In genomic region chr19:29084266-29084665, GRCh38 we compare ENCODE assay signal across 11 cellular contexts.
DNase-seq lines count a peak whose midpoint lies in the region; ATAC-seq, FAIRE-seq and TF ChIP-seq lines count a peak whose summit lies in the region.
"Had no signal": no experiment of that assay in that cellular context is flagged by ENCODE, and none has a peak within 500 bp of the region (broad histone marks: within the 10 kb centered on the region; RNA-seq: fewer than 3 reads in every experiment).

No MANE protein-coding gene starts in this region.

- no peaks in the 10 kb centered on the region for H3K9me3 ChIP-seq in thyroid gland
- H3K9me3 ChIP-seq: gastrocnemius medialis had no signal

- peaks cover 3% of the 10 kb centered on the region; the same call in 2 of the 3 replicates for H3K36me3 Mint-ChIP-seq in GM23338 (ENCODE audit: low read depth)

- no peaks in the 10 kb centered on the region for H4K20me1 ChIP-seq in GM23338 (replicated peaks; ENCODE audit: insufficient read depth)

- no peaks in the 10 kb centered on the region for H3K79me2 ChIP-seq in GM23338 (replicated peaks; ENCODE audit: insufficient read depth)

- H3K9me2 ChIP-seq in GM23338 (ENCODE audit: insufficient read depth) = peaks cover 4% of the 10 kb centered on the region; the same call in 1 of the 2 replicates

- no peak overlapping the region for H3K27ac Mint-ChIP-seq in GM23338

- intact Hi-C loops in thyroid gland (cut with DNase I) = no loop called here

- H3F3A ChIP-seq in GM23338 (replicated peaks; ENCODE audit: low read depth) = no peaks in the 10 kb centered on the region

- no peak overlapping the region for H3K4me3 Mint-ChIP-seq in GM23338
- H3K4me3 Mint-ChIP-seq: central memory CD8-positive, alpha-beta T cell had no signal

- H3K4me3 ChIP-seq in GM23338 = no peak overlapping the region
- no peak overlapping the region for H3K4me3 ChIP-seq in thyroid gland (replicated peaks in 1 of 3)
- H3K4me3 ChIP-seq: gastrocnemius medialis had no signal

- no peaks in the 10 kb centered on the region for H3K36me3 ChIP-seq in GM23338 (ENCODE audit: insufficient read depth)
- H3K36me3 ChIP-seq in thyroid gland = no peaks in the 10 kb centered on the region
- H3K36me3 ChIP-seq: gastrocnemius medialis had no signal

- H3K27me3 ChIP-seq in GM23338 (ENCODE audit: insufficient read depth) = no peaks in the 10 kb centered on the region
- no peaks in the 10 kb centered on the region for H3K27me3 ChIP-seq in thyroid gland

- no peak for TF ChIP-seq POLR2A in thyroid gland (IDR thresholded peaks at IDR 0.05)
- TF ChIP-seq POLR2A in GM12891 (IDR thresholded peaks at IDR 0.05; ENCODE audit: low read depth, low read length) = no peak

- H3K4me1 Mint-ChIP-seq in GM23338 = peaks cover 21% of the 10 kb centered on the region

- peak; percentile 52 to 61 for TF ChIP-seq CTCF in GM23338 (conservative IDR thresholded peaks at IDR 0.05; ENCODE audit: low read depth in 2 of 2)
- no peak for TF ChIP-seq CTCF in thyroid gland (IDR thresholded peaks at IDR 0.05)

- H3K27ac ChIP-seq in GM23338 (ENCODE audit: low read depth) = no peak overlapping the region
- H3K27ac ChIP-seq in thyroid gland = no peak overlapping the region
- H3K27ac ChIP-seq: gastrocnemius medialis had no signal

- peak; percentile 86 for ATAC-seq in GM23338
- ATAC-seq: gastrocnemius medialis had no signal

- no peaks in the 10 kb centered on the region; the same call in none of the 3 replicates for H3K9me3 Mint-ChIP-seq in GM23338
- H3K9me3 Mint-ChIP-seq: central memory CD8-positive, alpha-beta T cell had no signal

- H3K27me3 Mint-ChIP-seq in GM23338 (ENCODE audit: insufficient read depth, low read depth, poor library complexity) = peaks cover 9% of the 10 kb centered on the region

- no peak overlapping the region for H3K4me2 ChIP-seq in GM23338

- 68 to 69% methylated on average over 9 of the region's 9 CpGs for WGBS in thyroid gland, 2 donors

- H2AFZ ChIP-seq in GM23338 = 0 out of 2 replicates have a peak overlapping the region, but pooled peaks have one; percentile 28

- FAIRE-seq in GM12891 (lab: Jason Lieb, UNC) = no peak

- DNase-seq in COLO668 (lab: John Stamatoyannopoulos, UW; ENCODE audit: unreplicated experiment) (peak; percentile 10), GM23338 (ENCODE audit: low spot score) (peak; percentile 66), RKO (ENCODE audit: low spot score) (peak; percentile 18), kidney tubule cell (ENCODE audit: low spot score) (peak; percentile 11), thyroid gland (no peak), GM12891 (ENCODE audit: insufficient read length, low spot score) (no peak), SKM-1 (lab: John Stamatoyannopoulos, UW; ENCODE audit: unreplicated experiment) (no peak)
- DNase-seq in activated naive CD4-positive, alpha-beta T cell (lab: John Stamatoyannopoulos, UW) = no peak
- DNase-seq: gastrocnemius medialis; stimulated activated CD4-positive, alpha-beta T cell treated with anti-CD3 and anti-CD28 coated beads, Interleukin-1b, Interleukin-23, amount 100 ng/mL, for 48 hours had no signal

- H3K4me1 ChIP-seq in GM23338 (ENCODE audit: insufficient read depth) = peaks cover 17% of the 10 kb centered on the region
- no peaks in the 10 kb centered on the region for H3K4me1 ChIP-seq in thyroid gland

TF ChIP-seq in GM23338, 12 proteins besides CTCF, POLR2A, EP300 and RAD21 (continues in another document):
- no peak for TF ChIP-seq EZH2 (IDR thresholded peaks at IDR 0.05; ENCODE audit: low read depth, unreplicated experiment)
- no peak for TF ChIP-seq EZH2phosphoT487 (IDR thresholded peaks at IDR 0.05; ENCODE audit: unreplicated experiment)
- no peak for TF ChIP-seq ZNF331 (CRISPR knock-in tag; IDR thresholded peaks at IDR 0.05; ENCODE audit: low read depth)
- TF ChIP-seq ETS1 (IDR thresholded peaks at IDR 0.05) = no peak
- TF ChIP-seq ZNF114 (CRISPR knock-in tag; IDR thresholded peaks at IDR 0.05) = no peak
- no peak for TF ChIP-seq REST (IDR thresholded peaks at IDR 0.05; ENCODE audit: unreplicated experiment)
- TF ChIP-seq STAT1 (IDR thresholded peaks at IDR 0.05; ENCODE audit: unreplicated experiment) = no peak
- TF ChIP-seq NANOG (IDR thresholded peaks at IDR 0.05; ENCODE audit: borderline replicate concordance) = no peak

TF ChIP-seq in GM12891, 5 proteins besides CTCF, POLR2A, EP300 and RAD21:
- no peak for TF ChIP-seq SPI1 (IDR thresholded peaks at IDR 0.05; ENCODE audit: low read depth, low read length)
- no peak for TF ChIP-seq POU2F2 (IDR thresholded peaks at IDR 0.05; ENCODE audit: low read depth, low read length)
- TF ChIP-seq TAF1 (IDR thresholded peaks at IDR 0.05; ENCODE audit: low read depth, low read length) = no peak
- TF ChIP-seq POLR2AphosphoS5 (IDR thresholded peaks at IDR 0.05; ENCODE audit: low read depth, low read length) = no peak
- no peak for TF ChIP-seq PAX5 (IDR thresholded peaks at IDR 0.05; ENCODE audit: insufficient read depth, low read length, severe bottlenecking)
TF ChIP-seq in GM12891: peak in this region for 0.

Comparison
In these comparisons a context has a peak if more than half of its experiments do, and no peak if none do; other contexts are left out.
1. DNase-seq: peak in COLO668 (single experiment), GM23338 (single experiment), RKO (single experiment) and kidney tubule cell (single experiment); none in thyroid gland (0 of 2), activated naive CD4-positive, alpha-beta T cell (0 of 4), GM12891 (single experiment) and SKM-1 (single experiment).
2. CTCF ChIP-seq: peak in GM23338 (2 of 2); none in thyroid gland (0 of 6).